Comparison of ENCODE assay signal across 8 cellular contexts in the genomic region with DNA sequence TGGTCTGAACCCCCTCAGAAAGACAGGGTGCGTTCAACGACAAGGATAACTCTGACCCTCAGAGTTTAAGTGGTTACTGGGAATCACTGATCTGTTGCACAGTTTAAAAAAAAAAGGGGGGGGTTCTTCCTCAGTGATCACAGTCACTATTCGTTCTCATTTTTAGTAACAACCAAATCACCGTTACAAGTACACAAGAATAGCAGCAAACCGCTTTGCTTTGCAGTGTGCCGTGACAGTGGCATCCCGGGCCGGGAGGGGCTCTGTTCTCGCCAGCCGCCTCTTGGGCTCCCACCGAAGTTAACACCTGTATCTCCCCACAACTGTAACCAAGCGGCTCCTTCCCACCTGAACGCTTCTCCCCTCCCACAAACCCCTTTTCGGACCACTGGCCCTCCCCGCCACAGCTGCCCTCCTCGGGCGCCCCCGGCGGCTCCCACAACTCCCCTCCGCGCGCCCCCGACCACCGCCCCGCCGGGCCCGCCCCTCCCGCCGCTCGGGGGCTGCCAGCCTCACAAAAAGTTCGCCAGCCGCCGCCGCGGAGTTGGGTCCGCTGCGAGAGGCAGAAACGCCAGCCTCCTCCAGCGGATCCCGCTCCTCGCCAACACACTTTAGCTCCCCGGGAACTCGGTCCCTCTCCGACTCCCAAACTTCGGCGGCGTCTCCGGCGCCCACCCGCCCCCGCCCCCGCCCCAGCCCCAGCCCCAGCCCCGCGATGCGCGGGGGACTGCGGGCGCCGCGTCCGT. TPM values are rescaled to one million over a fixed set of nuclear protein-coding genes. Genes with fewer than 3 reads are reported as not detected.
DNase-seq lines count a peak whose midpoint lies in the region; ATAC-seq and TF ChIP-seq lines count a peak whose summit lies in the region.

No MANE protein-coding gene starts in this region.

- peak; percentile 79 for DNase-seq in activated CD8-positive, alpha-beta memory T cell treated with anti-CD3 and anti-CD28 coated beads for 24 hours
- DNase-seq in endothelial cell (ENCODE audit: low spot score), result peak; percentile 51
- DNase-seq in naive thymus-derived CD4-positive, alpha-beta T cell, result peak; percentile 25 to 59 (median 49)
- DNase-seq in substantia nigra (lab: John Stamatoyannopoulos, UW), result peak in 29 of 49 donors; percentile 3 to 64 (median 32)
- DNase-seq in T1000 (lab: John Stamatoyannopoulos, UW), result no peak

- H3K4me3 Mint-ChIP-seq in endothelial cell (ENCODE audit: unreplicated experiment), result peak overlapping the region; percentile 96
- H3K4me3 Mint-ChIP-seq in naive thymus-derived CD4-positive, alpha-beta T cell, result peak overlapping the region; percentile 91 to 100 (median 94)

- H3K9me3 Mint-ChIP-seq in endothelial cell (ENCODE audit: unreplicated experiment), result no peaks in the 10 kb centered on the region
- no peaks in the 10 kb centered on the region for H3K9me3 Mint-ChIP-seq in naive thymus-derived CD4-positive, alpha-beta T cell

- peak; percentile 45 for ATAC-seq in GM21717 (IDR thresholded peaks at IDR 0.05; ENCODE audit: unreplicated experiment)
- no peak for ATAC-seq in naive thymus-derived CD4-positive, alpha-beta T cell

- intact Hi-C loops in naive thymus-derived CD4-positive, alpha-beta T cell (cut with micrococcal nuclease), result loop anchor here (1.0 to 10.0 kb wide), 16 partner anchors 8 to 1342 kb away; a partner anchor contains a TSS

- H3K27me3 ChIP-seq in KMS-11 (ENCODE audit: insufficient read depth, low read depth), result no peaks in the 10 kb centered on the region
- H3K27me3 ChIP-seq in naive thymus-derived CD4-positive, alpha-beta T cell (ENCODE audit: control insufficient read depth in 2 of 2, insufficient read depth in 2 of 2, low read length in 2 of 2), result no peaks in the 10 kb centered on the region

- TF ChIP-seq CTCF in GM12872 (IDR thresholded peaks at IDR 0.05; ENCODE audit: insufficient read depth, low read depth, low read length) (0 out of 3 replicates have a peak, but pooled peaks have one; percentile 12), KMS-11 (conservative IDR thresholded peaks at IDR 0.05; ENCODE audit: low read depth, low read length) (peak; percentile 20; the same call in 1 of the 2 replicates), endothelial cell (IDR thresholded peaks at IDR 0.05; ENCODE audit: unreplicated experiment) (no peak)

- H3K4me3 ChIP-seq in KMS-11 (IDR thresholded peaks at IDR 0.05; ENCODE audit: insufficient read depth, low read depth, low read length), result no peak overlapping the region
- peak overlapping the region; percentile 56 for H3K4me3 ChIP-seq in naive thymus-derived CD4-positive, alpha-beta T cell (ENCODE audit: low read length)

- peaks cover 1% of the 10 kb centered on the region for H3K27me3 Mint-ChIP-seq in endothelial cell (ENCODE audit: unreplicated experiment)
- H3K27me3 Mint-ChIP-seq in naive thymus-derived CD4-positive, alpha-beta T cell, result peaks cover 0 to 44% (median 0%) of the 10 kb centered on the region in 5 donors

- CTCF ChIA-PET in naive thymus-derived CD4-positive, alpha-beta T cell (lab: Charles Lee), result interaction anchor here (0.6 to 2.8 kb wide), 3 partner anchors 30 to 122 kb away, joined by 3 to 24 read pairs (median 4); no protein-coding TSS in a partner anchor

- peaks cover 49% of the 10 kb centered on the region for H3K4me1 Mint-ChIP-seq in endothelial cell (ENCODE audit: unreplicated experiment)
- peaks cover 26 to 61% (median 49%) of the 10 kb centered on the region in 7 donors for H3K4me1 Mint-ChIP-seq in naive thymus-derived CD4-positive, alpha-beta T cell

- peaks cover 20% of the 10 kb centered on the region for H4K20me1 ChIP-seq in KMS-11 (ENCODE audit: insufficient read depth)

- H3K9me3 ChIP-seq in naive thymus-derived CD4-positive, alpha-beta T cell (ENCODE audit: control insufficient read depth in 2 of 3, low read length in 3 of 3), result no peaks in the 10 kb centered on the region

- peaks cover 50% of the 10 kb centered on the region for H3K4me1 ChIP-seq in KMS-11 (ENCODE audit: low read depth, poor library complexity, severe bottlenecking)
- peaks cover 6 to 13% of the 10 kb centered on the region in 2 donors for H3K4me1 ChIP-seq in naive thymus-derived CD4-positive, alpha-beta T cell (ENCODE audit: control insufficient read depth in 2 of 2, insufficient read depth in 2 of 2, low read length in 2 of 2)

- no peak overlapping the region for H2AFZ ChIP-seq in KMS-11 (ENCODE audit: low read depth)

- H3K36me3 Mint-ChIP-seq in endothelial cell (ENCODE audit: low read depth, unreplicated experiment), result no peaks in the 10 kb centered on the region
- H3K36me3 Mint-ChIP-seq in naive thymus-derived CD4-positive, alpha-beta T cell, result peaks cover 0 to 13% (median 0%) of the 10 kb centered on the region in 5 donors

- peak overlapping the region; percentile 64 for H3K4me2 ChIP-seq in KMS-11

- peak overlapping the region; percentile 42 for H3K27ac Mint-ChIP-seq in endothelial cell (ENCODE audit: unreplicated experiment)
- H3K27ac Mint-ChIP-seq in naive thymus-derived CD4-positive, alpha-beta T cell, result peak overlapping the region; percentile 80 to 95 (median 91)

- H3K36me3 ChIP-seq in KMS-11 (ENCODE audit: insufficient read depth), result no peaks in the 10 kb centered on the region
- H3K36me3 ChIP-seq in naive thymus-derived CD4-positive, alpha-beta T cell (ENCODE audit: control insufficient read depth in 2 of 3, insufficient read depth in 3 of 3, low read length in 3 of 3), result peaks cover 0 to 5% (median 0%) of the 10 kb centered on the region in 3 experiments

- H3K79me2 ChIP-seq in KMS-11 (ENCODE audit: insufficient read depth, low read depth), result peaks cover 52% of the 10 kb centered on the region

- peak overlapping the region; percentile 50 for H3K9ac ChIP-seq in KMS-11

- POLR2A ChIA-PET in naive thymus-derived CD4-positive, alpha-beta T cell (lab: Charles Lee), result interaction anchor here (0.6 to 7.0 kb wide), 15 partner anchors 8 to 528 kb away, joined by 3 to 172 read pairs (median 5); a partner anchor contains a TSS

- H3K27ac ChIP-seq in KMS-11, result peak overlapping the region; percentile 61
- peak overlapping the region; percentile 66 for H3K27ac ChIP-seq in naive thymus-derived CD4-positive, alpha-beta T cell (ENCODE audit: low read depth, low read length)
- peak overlapping the region; percentile 46 for H3K27ac ChIP-seq in substantia nigra (ENCODE audit: low read depth, low read length, poor library complexity, severe bottlenecking)

RNA-seq across cellular contexts. Expression of a gene that starts 1.2 kb away (rescaled TPM):
- 149 TPM for total RNA-seq in endothelial cell (ENCODE audit: unreplicated experiment)
- 10 to 100 TPM; 36.7 to 73.1 (median 55.9) TPM for total RNA-seq in naive thymus-derived CD4-positive, alpha-beta T cell
- 10 to 100 TPM; 87.2 to 99.8 TPM for polyA plus RNA-seq in naive thymus-derived CD4-positive, alpha-beta T cell
